Comparison of ENCODE assay signal across 1 cellular context in the genomic region with DNA sequence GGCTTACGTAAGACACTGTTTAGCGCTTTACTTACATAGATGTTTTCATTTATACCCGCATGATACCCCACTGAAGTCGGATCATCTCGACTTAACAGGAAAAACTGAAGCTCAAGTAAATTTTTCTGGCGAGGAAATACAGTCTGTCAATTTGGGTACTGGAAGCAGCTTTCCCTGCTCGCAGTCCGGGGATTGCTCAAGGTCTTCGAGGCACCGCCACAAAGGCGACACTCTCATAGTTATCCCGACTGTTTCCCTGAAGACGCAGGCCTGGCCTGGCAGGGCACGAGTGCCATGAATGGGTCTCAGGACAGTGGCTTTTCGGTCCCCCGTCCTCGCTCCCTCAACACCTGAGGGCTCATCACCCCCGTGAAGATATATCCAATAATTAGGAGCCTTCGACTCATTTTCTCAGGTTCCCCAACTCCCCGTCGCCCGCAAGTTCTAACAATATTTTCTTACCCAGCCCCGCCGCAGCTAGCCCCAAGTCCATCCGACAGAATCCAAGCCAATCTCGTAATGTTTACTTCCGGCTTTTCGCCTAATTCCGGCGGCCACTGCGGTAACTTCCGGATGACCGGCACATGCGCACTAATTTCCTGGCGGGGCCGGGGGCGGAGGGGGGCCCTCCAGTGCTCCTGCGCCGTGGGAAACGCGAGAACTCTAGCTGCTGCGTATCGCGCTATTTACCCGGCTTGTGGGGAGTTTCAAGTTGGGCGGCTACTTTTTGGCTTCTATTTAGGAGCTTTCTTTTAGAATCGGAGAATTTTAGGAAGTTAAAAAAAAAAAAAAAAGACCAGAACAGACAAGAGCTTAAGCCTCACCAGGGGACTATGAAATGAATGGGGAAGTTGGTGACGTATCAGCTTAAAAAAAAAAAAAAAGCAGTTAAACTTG.
TF ChIP-seq lines count a peak whose summit lies in the region.

SLU7 (minus strand) TSS at position 521 of the 897 bp plus-strand sequence. CDS start 3,787 bp downstream, outside the sequence.

TF ChIP-seq in K562, 482 proteins besides CTCF, POLR2A, EP300 and RAD21 (continued from another document and continues in another):
- no peak for TF ChIP-seq FOS (IDR thresholded peaks at IDR 0.05; ENCODE audit: extremely low read depth, insufficient read length)
- TF ChIP-seq CEBPB (tag; IDR thresholded peaks at IDR 0.05): no peak
- TF ChIP-seq RBM14 (IDR thresholded peaks at IDR 0.05; ENCODE audit: borderline replicate concordance, insufficient read depth, low read depth, low read length): no peak
- TF ChIP-seq ZC3H11A (IDR thresholded peaks at IDR 0.05; ENCODE audit: low read depth, low read length): no peak
- no peak for TF ChIP-seq ZNF184 (CRISPR knock-in tag; IDR thresholded peaks at IDR 0.05)
- no peak for TF ChIP-seq ZSCAN32 (CRISPR knock-in tag; IDR thresholded peaks at IDR 0.05)
- TF ChIP-seq SPI1 (IDR thresholded peaks at IDR 0.05; ENCODE audit: borderline replicate concordance, low read depth, low read length): no peak
- no peak for TF ChIP-seq HIVEP1 (CRISPR knock-in tag; IDR thresholded peaks at IDR 0.05)
- peak in 1 of 2 experiments; percentile 26; a peak in 1 of 4 replicates for TF ChIP-seq ARNT (IDR thresholded peaks at IDR 0.05)
- TF ChIP-seq CBX3 (IDR thresholded peaks at IDR 0.05; ENCODE audit: borderline replicate concordance in 1 of 2, low read length in 2 of 2): no peak
- peak; percentile 50 for TF ChIP-seq C11orf30 (IDR thresholded peaks at IDR 0.05; ENCODE audit: low read depth)
- no peak for TF ChIP-seq SNRNP70 (optimal IDR thresholded peaks at IDR 0.05; ENCODE audit: low read depth, low read length)
- TF ChIP-seq ELF2 (CRISPR knock-in tag; IDR thresholded peaks at IDR 0.05): peak; percentile 83
- TF ChIP-seq ZNF512 (tag; IDR thresholded peaks at IDR 0.05): peak; percentile 36; the same call in 1 of the 2 replicates
- TF ChIP-seq SFPQ (IDR thresholded peaks at IDR 0.05; ENCODE audit: low read depth, low read length): no peak
- no peak for TF ChIP-seq GATA2 (CRISPR knock-in tag; IDR thresholded peaks at IDR 0.05)
- TF ChIP-seq ZNF134 (CRISPR knock-in tag; conservative IDR thresholded peaks at IDR 0.05): no peak
- no peak for TF ChIP-seq ZNF586 (CRISPR knock-in tag; conservative IDR thresholded peaks at IDR 0.05)
- TF ChIP-seq RHOXF2B (CRISPR knock-in tag; conservative IDR thresholded peaks at IDR 0.05): no peak
- TF ChIP-seq ASH1L (IDR thresholded peaks at IDR 0.05; ENCODE audit: borderline replicate concordance, low read depth, partially characterized antibody): no peak
- TF ChIP-seq, protein P1, sequence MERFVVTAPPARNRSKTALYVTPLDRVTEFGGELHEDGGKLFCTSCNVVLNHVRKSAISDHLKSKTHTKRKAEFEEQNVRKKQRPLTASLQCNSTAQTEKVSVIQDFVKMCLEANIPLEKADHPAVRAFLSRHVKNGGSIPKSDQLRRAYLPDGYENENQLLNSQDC (CRISPR knock-in tag; IDR thresholded peaks at IDR 0.05): no peak
- TF ChIP-seq ZNF696 (CRISPR knock-in tag; conservative IDR thresholded peaks at IDR 0.05): no peak
- TF ChIP-seq, protein P2, sequence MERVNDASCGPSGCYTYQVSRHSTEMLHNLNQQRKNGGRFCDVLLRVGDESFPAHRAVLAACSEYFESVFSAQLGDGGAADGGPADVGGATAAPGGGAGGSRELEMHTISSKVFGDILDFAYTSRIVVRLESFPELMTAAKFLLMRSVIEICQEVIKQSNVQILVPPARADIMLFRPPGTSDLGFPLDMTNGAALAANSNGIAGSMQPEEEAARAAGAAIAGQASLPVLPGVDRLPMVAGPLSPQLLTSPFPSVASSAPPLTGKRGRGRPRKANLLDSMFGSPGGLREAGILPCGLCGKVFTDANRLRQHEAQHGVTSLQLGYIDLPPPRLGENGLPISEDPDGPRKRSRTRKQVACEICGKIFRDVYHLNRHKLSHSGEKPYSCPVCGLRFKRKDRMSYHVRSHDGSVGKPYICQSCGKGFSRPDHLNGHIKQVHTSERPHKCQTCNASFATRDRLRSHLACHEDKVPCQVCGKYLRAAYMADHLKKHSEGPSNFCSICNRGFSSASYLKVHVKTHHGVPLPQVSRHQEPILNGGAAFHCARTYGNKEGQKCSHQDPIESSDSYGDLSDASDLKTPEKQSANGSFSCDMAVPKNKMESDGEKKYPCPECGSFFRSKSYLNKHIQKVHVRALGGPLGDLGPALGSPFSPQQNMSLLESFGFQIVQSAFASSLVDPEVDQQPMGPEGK (CRISPR knock-in tag; IDR thresholded peaks at IDR 0.05; ENCODE audit: borderline replicate concordance): no peak
- TF ChIP-seq, protein P3, sequence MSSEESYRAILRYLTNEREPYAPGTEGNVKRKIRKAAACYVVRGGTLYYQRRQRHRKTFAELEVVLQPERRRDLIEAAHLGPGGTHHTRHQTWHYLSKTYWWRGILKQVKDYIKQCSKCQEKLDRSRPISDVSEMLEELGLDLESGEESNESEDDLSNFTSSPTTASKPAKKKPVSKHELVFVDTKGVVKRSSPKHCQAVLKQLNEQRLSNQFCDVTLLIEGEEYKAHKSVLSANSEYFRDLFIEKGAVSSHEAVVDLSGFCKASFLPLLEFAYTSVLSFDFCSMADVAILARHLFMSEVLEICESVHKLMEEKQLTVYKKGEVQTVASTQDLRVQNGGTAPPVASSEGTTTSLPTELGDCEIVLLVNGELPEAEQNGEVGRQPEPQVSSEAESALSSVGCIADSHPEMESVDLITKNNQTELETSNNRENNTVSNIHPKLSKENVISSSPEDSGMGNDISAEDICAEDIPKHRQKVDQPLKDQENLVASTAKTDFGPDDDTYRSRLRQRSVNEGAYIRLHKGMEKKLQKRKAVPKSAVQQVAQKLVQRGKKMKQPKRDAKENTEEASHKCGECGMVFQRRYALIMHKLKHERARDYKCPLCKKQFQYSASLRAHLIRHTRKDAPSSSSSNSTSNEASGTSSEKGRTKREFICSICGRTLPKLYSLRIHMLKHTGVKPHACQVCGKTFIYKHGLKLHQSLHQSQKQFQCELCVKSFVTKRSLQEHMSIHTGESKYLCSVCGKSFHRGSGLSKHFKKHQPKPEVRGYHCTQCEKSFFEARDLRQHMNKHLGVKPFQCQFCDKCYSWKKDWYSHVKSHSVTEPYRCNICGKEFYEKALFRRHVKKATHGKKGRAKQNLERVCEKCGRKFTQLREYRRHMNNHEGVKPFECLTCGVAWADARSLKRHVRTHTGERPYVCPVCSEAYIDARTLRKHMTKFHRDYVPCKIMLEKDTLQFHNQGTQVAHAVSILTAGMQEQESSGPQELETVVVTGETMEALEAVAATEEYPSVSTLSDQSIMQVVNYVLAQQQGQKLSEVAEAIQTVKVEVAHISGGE (CRISPR knock-in tag; IDR thresholded peaks at IDR 0.05): no peak
- TF ChIP-seq ZNF518B (CRISPR knock-in tag; IDR thresholded peaks at IDR 0.05): no peak
- no peak for TF ChIP-seq CBFB (CRISPR knock-in tag; IDR thresholded peaks at IDR 0.05)
- TF ChIP-seq, protein P4, sequence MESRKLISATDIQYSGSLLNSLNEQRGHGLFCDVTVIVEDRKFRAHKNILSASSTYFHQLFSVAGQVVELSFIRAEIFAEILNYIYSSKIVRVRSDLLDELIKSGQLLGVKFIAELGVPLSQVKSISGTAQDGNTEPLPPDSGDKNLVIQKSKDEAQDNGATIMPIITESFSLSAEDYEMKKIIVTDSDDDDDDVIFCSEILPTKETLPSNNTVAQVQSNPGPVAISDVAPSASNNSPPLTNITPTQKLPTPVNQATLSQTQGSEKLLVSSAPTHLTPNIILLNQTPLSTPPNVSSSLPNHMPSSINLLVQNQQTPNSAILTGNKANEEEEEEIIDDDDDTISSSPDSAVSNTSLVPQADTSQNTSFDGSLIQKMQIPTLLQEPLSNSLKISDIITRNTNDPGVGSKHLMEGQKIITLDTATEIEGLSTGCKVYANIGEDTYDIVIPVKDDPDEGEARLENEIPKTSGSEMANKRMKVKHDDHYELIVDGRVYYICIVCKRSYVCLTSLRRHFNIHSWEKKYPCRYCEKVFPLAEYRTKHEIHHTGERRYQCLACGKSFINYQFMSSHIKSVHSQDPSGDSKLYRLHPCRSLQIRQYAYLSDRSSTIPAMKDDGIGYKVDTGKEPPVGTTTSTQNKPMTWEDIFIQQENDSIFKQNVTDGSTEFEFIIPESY (CRISPR knock-in tag; IDR thresholded peaks at IDR 0.05): no peak
- TF ChIP-seq, protein P5, sequence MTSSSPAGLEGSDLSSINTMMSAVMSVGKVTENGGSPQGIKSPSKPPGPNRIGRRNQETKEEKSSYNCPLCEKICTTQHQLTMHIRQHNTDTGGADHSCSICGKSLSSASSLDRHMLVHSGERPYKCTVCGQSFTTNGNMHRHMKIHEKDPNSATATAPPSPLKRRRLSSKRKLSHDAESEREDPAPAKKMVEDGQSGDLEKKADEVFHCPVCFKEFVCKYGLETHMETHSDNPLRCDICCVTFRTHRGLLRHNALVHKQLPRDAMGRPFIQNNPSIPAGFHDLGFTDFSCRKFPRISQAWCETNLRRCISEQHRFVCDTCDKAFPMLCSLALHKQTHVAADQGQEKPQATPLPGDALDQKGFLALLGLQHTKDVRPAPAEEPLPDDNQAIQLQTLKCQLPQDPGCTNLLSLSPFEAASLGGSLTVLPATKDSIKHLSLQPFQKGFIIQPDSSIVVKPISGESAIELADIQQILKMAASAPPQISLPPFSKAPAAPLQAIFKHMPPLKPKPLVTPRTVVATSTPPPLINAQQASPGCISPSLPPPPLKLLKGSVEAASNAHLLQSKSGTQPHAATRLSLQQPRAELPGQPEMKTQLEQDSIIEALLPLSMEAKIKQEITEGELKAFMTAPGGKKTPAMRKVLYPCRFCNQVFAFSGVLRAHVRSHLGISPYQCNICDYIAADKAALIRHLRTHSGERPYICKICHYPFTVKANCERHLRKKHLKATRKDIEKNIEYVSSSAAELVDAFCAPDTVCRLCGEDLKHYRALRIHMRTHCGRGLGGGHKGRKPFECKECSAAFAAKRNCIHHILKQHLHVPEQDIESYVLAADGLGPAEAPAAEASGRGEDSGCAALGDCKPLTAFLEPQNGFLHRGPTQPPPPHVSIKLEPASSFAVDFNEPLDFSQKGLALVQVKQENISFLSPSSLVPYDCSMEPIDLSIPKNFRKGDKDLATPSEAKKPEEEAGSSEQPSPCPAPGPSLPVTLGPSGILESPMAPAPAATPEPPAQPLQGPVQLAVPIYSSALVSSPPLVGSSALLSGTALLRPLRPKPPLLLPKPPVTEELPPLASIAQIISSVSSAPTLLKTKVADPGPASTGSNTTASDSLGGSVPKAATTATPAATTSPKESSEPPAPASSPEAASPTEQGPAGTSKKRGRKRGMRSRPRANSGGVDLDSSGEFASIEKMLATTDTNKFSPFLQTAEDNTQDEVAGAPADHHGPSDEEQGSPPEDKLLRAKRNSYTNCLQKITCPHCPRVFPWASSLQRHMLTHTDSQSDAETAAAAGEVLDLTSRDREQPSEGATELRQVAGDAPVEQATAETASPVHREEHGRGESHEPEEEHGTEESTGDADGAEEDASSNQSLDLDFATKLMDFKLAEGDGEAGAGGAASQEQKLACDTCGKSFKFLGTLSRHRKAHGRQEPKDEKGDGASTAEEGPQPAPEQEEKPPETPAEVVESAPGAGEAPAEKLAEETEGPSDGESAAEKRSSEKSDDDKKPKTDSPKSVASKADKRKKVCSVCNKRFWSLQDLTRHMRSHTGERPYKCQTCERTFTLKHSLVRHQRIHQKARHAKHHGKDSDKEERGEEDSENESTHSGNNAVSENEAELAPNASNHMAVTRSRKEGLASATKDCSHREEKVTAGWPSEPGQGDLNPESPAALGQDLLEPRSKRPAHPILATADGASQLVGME (CRISPR knock-in tag; IDR thresholded peaks at IDR 0.05): no peak
